Comparison of ENCODE assay signal across 12 cellular contexts in the genomic region with DNA sequence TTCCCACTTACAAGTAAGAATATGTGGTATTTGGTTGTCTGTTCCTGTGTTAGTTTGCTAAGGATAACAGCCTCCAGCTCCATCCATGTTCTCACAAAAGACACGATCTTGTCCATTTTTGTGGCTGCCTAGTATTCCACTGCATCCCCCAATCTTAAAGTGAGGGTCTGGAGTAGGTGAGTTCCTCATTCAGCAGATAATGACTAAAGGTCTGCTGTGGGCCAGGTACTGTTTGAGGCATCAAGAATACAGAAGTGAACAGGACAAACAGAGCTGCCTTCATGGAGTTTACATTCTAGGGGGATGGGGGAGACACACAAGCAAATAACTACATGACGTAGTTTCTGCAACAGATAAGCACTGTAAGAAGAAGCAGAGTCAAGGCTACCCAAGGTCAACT. TPM values are rescaled to one million over a fixed set of nuclear protein-coding genes. Genes with fewer than 3 reads are reported as not detected.
"Had no signal": no experiment of that assay in that cellular context is flagged by ENCODE, and none has a peak within 500 bp of the region (broad histone marks: within the 10 kb centered on the region; RNA-seq: fewer than 3 reads in every experiment).

No MANE protein-coding gene starts in this region.

- H3K4me1 ChIP-seq: HAP-1 had no signal

- H3K4me3 Mint-ChIP-seq: GM23338, H9, HFFc6 had no signal

- H2AFZ ChIP-seq: GM23248, GM23338 had no signal

- DNase-seq: GM23248, GOT3, H7, H9, HCEC 1CT, HFFc6 had no signal

- H3K27ac ChIP-seq: GM23248 had no signal

- H3K4me2 ChIP-seq: GM23338 had no signal

- ATAC-seq: GM23338, HCT116 had no signal

- FAIRE-seq: H1, H54 had no signal

- H3K9me3 ChIP-seq: HAP-1 had no signal

- H3K9ac ChIP-seq: GM23248 had no signal

- H3K27ac Mint-ChIP-seq: GM23338, H9, HFFc6 had no signal

- H3K4me3 ChIP-seq: GM23248, GM23338, HAP-1 had no signal

- H3K9me3 Mint-ChIP-seq: GM23338, HFFc6 had no signal

- H3K4me1 Mint-ChIP-seq: GM23338, H9 had no signal

RNA-seq across cellular contexts. Expression of a gene that starts 24.3 kb away (rescaled TPM):
- total RNA-seq: GM23248, GM23338, H4, H7, HFFc6 had no signal
- polyA plus RNA-seq: GM23248 had no signal
